In the genomic region with DNA sequence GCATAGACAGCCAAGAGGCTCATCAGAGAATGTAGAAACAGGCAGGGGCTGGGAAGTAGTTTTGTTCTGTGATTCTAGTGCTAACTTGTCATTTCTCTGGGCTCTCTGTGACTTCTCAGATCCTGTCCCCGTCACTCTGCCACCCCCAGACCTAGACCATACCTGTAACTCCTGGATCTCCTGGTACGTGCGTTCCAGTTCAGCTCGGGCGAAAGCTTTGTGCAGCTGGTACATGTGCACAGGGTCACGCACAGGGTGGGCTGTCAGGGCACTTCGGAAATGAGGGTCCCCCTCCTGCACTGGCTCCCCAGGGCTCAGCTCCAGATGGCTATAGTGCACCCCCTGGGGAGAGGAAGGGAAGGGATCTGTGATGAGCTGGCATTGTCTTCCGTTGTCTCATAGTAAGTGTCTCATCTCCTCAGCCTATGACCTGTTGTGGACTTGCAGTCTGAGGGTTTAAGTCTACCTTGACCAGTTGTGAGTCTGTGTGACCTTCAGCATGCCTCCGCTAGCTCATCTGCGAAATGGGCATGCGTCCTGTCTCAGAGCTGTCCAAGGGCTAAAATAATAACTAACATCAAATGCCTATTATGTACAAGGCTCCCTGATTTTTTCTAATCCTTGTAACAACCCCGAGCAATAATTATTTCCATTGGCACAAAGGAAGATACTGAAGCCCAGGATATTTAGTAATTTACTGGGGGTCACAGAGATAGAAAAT, we compare ENCODE assay signal across 14 cellular contexts. TPM values are rescaled to one million over a fixed set of nuclear protein-coding genes. Genes with fewer than 3 reads are reported as not detected.
DNase-seq lines count a peak whose midpoint lies in the region; ATAC-seq, FAIRE-seq and TF ChIP-seq lines count a peak whose summit lies in the region.
"Had no signal": no experiment of that assay in that cellular context is flagged by ENCODE, and none has a peak within 500 bp of the region (broad histone marks: within the 10 kb centered on the region; RNA-seq: fewer than 3 reads in every experiment).

No MANE protein-coding gene starts in this region.

- H3K27me3 ChIP-seq in CD4-positive, CD25-positive, alpha-beta regulatory T cell (ENCODE audit: control insufficient read depth, insufficient read depth, low read length): no peaks in the 10 kb centered on the region
- H3K27me3 ChIP-seq: uterus had no signal

- TF ChIP-seq CTCF in activated B cell treated with CpG ODN at 0.5 μM for 24 hours (IDR thresholded peaks at IDR 0.05) (no peak), mesothelial cell of epicardium (IDR thresholded peaks at IDR 0.05; ENCODE audit: unreplicated experiment) (no peak)

- CTCF ChIA-PET in activated B cell treated with CpG ODN at 0.5 μM for 24 hours (lab: Charles Lee): interaction anchor here (0.6 to 3.9 kb wide), 10 partner anchors 11 to 149 kb away, joined by 3 to 23 read pairs (median 4); no protein-coding TSS in a partner anchor

- H3K36me3 ChIP-seq in CD4-positive, CD25-positive, alpha-beta regulatory T cell (ENCODE audit: control insufficient read depth, insufficient read depth, low read length): no peaks in the 10 kb centered on the region
- H3K36me3 ChIP-seq: uterus had no signal

- H3K4me3 ChIP-seq in CD4-positive, CD25-positive, alpha-beta regulatory T cell (ENCODE audit: low read depth, low read length): peak overlapping the region; percentile 53
- H3K4me3 ChIP-seq: uterus had no signal

- no peak for ATAC-seq in CD4-positive, CD25-positive, alpha-beta regulatory T cell (ENCODE audit: low read depth in 2 of 2)
- ATAC-seq in activated B cell treated with CpG ODN at 0.5 μM for 24 hours (ENCODE audit: low read depth) (no peak), GM18909 (IDR thresholded peaks at IDR 0.05; ENCODE audit: poor library complexity, unreplicated experiment) (no peak), GM18519 (IDR thresholded peaks at IDR 0.05; ENCODE audit: low FRiP score, unreplicated experiment) (no peak)

- H3K4me1 ChIP-seq in CD4-positive, CD25-positive, alpha-beta regulatory T cell (ENCODE audit: control insufficient read depth, insufficient read depth, low read length, poor library complexity, severe bottlenecking): peaks cover 19% of the 10 kb centered on the region

- peak overlapping the region; percentile 47 to 90 (median 76) for H3K4me3 Mint-ChIP-seq in CD4-positive, CD25-positive, alpha-beta regulatory T cell
- H3K4me3 Mint-ChIP-seq in activated B cell treated with CpG ODN at 0.5 μM for 24 hours: peak overlapping the region; percentile 32
- H3K4me3 Mint-ChIP-seq in mesothelial cell of epicardium: peak overlapping the region; percentile 80

- H3K36me3 Mint-ChIP-seq in CD4-positive, CD25-positive, alpha-beta regulatory T cell: no peaks in the 10 kb centered on the region
- H3K36me3 Mint-ChIP-seq in activated B cell treated with CpG ODN at 0.5 μM for 24 hours (ENCODE audit: low read depth): no peaks in the 10 kb centered on the region
- H3K36me3 Mint-ChIP-seq in mesothelial cell of epicardium: peaks cover 8% of the 10 kb centered on the region

- H3K27ac Mint-ChIP-seq in CD4-positive, CD25-positive, alpha-beta regulatory T cell: no peak overlapping the region
- H3K27ac Mint-ChIP-seq in activated B cell treated with CpG ODN at 0.5 μM for 24 hours: no peak overlapping the region
- no peak overlapping the region for H3K27ac Mint-ChIP-seq in mesothelial cell of epicardium
- H3K27ac Mint-ChIP-seq: CD14-positive monocyte had no signal

- H3K9me3 ChIP-seq in CD4-positive, CD25-positive, alpha-beta regulatory T cell (ENCODE audit: control insufficient read depth in 2 of 2, low read length in 2 of 2): no peaks in the 10 kb centered on the region
- H3K9me3 ChIP-seq: lower lobe of right lung, uterus had no signal

- peaks cover 0 to 32% (median 19%) of the 10 kb centered on the region in 4 donors for H3K4me1 Mint-ChIP-seq in CD4-positive, CD25-positive, alpha-beta regulatory T cell
- H3K4me1 Mint-ChIP-seq in activated B cell treated with CpG ODN at 0.5 μM for 24 hours (peaks cover 22% of the 10 kb centered on the region), mesothelial cell of epicardium (peaks cover 23% of the 10 kb centered on the region)

- intact Hi-C loops in activated B cell treated with CpG ODN at 0.5 μM for 24 hours (cut with micrococcal nuclease): loop anchor here (1.0 to 5.0 kb wide), 7 partner anchors 19 to 829 kb away; a partner anchor contains a TSS
- intact Hi-C loops in posterior vena cava (cut with DNase I): loop anchor here in 1 of 2 donors (1.0 to 10.0 kb wide), 2 partner anchors 33 to 104 kb away; no protein-coding TSS in a partner anchor

- H3K27me3 Mint-ChIP-seq in CD4-positive, CD25-positive, alpha-beta regulatory T cell: peaks cover 14% of the 10 kb centered on the region
- peaks cover 28% of the 10 kb centered on the region for H3K27me3 Mint-ChIP-seq in activated B cell treated with CpG ODN at 0.5 μM for 24 hours
- peaks cover 8% of the 10 kb centered on the region for H3K27me3 Mint-ChIP-seq in mesothelial cell of epicardium (ENCODE audit: low read depth)

- peak; percentile 23 for FAIRE-seq in GM19239 (lab: Jason Lieb, UNC)
- FAIRE-seq: G401.6 had no signal

- DNase-seq in CD4-positive, CD25-positive, alpha-beta regulatory T cell: no peak
- no peak for DNase-seq in GM19239 (ENCODE audit: insufficient read length, low spot score)
- no peak for DNase-seq in activated B cell treated with CpG ODN at 0.5 μM for 24 hours
- no peak for DNase-seq in mesothelial cell of epicardium (ENCODE audit: low spot score in 2 of 2, unreplicated experiment in 2 of 2)
- no peak for DNase-seq in posterior vena cava (ENCODE audit: low spot score)

- POLR2A ChIA-PET in activated B cell treated with CpG ODN at 0.5 μM for 24 hours (lab: Charles Lee): interaction anchor here (0.6 to 1.0 kb wide), 3 partner anchors 42 to 465 kb away, joined by 3 to 5 read pairs (median 4); a partner anchor contains a TSS

- peaks cover 0 to 3% (median 0%) of the 10 kb centered on the region in 7 donors for H3K9me3 Mint-ChIP-seq in CD4-positive, CD25-positive, alpha-beta regulatory T cell
- H3K9me3 Mint-ChIP-seq in activated B cell treated with CpG ODN at 0.5 μM for 24 hours (no peaks in the 10 kb centered on the region), mesothelial cell of epicardium (no peaks in the 10 kb centered on the region)

- H3K27ac ChIP-seq in CD4-positive, CD25-positive, alpha-beta regulatory T cell (ENCODE audit: insufficient read depth, low read length, poor library complexity, severe bottlenecking): no peak overlapping the region
- H3K27ac ChIP-seq: lower lobe of right lung, uterus had no signal

RNA-seq across cellular contexts. Expression of a gene that starts 2.7 kb away (rescaled TPM):
- total RNA-seq in CD4-positive, CD25-positive, alpha-beta regulatory T cell: 4.5 TPM
- 1 to 10 TPM; 3.0 to 6.6 (median 4.4) TPM for polyA plus RNA-seq in CD4-positive, CD25-positive, alpha-beta regulatory T cell
- total RNA-seq in activated B cell treated with CpG ODN at 0.5 μM for 24 hours: 4.1 and 4.7 TPM in 2 replicates
- 78.1 to 81.0 TPM (median 78.5 TPM) in 3 replicates for total RNA-seq in mesothelial cell of epicardium
- 10 to 100 TPM; 42.9 to 51.1 TPM for total RNA-seq in posterior vena cava

RNA-seq across cellular contexts. Expression of a gene that starts 2.9 kb away (rescaled TPM):
- total RNA-seq in CD4-positive, CD25-positive, alpha-beta regulatory T cell: 0.62 TPM
- not detected for polyA plus RNA-seq in CD4-positive, CD25-positive, alpha-beta regulatory T cell
- total RNA-seq in activated B cell treated with CpG ODN at 0.5 μM for 24 hours (0.86 and 1.2 TPM in 2 replicates), mesothelial cell of epicardium (3.6 to 4.0 TPM (median 3.7 TPM) in 3 replicates), posterior vena cava (1 to 10 TPM; 3.0 to 3.2 TPM)
- total RNA-seq: dermis microvascular lymphatic vessel endothelial cell had no signal
- polyA plus RNA-seq: CD14-positive monocyte had no signal

RNA-seq across cellular contexts. Expression of a gene that starts 26.7 kb away (rescaled TPM):
- total RNA-seq in CD4-positive, CD25-positive, alpha-beta regulatory T cell: 0.12 TPM
- not detected for polyA plus RNA-seq in CD4-positive, CD25-positive, alpha-beta regulatory T cell
- total RNA-seq in activated B cell treated with CpG ODN at 0.5 μM for 24 hours (0.15 TPM in 1 of 2 replicates, not detected in the other), mesothelial cell of epicardium (0.98 to 1.4 TPM (median 1.1 TPM) in 3 replicates), posterior vena cava (under 1 TPM in 1 of 2 donors, not detected in 1; 0.38 TPM)
- total RNA-seq: dermis microvascular lymphatic vessel endothelial cell, skeletal muscle tissue had no signal
- polyA plus RNA-seq: CD14-positive monocyte, fibroblast of lung had no signal

RNA-seq across cellular contexts. Expression of a gene that starts 30.4 kb away (rescaled TPM):
- total RNA-seq in CD4-positive, CD25-positive, alpha-beta regulatory T cell: 0.57 TPM
- not detected for polyA plus RNA-seq in CD4-positive, CD25-positive, alpha-beta regulatory T cell
- total RNA-seq in activated B cell treated with CpG ODN at 0.5 μM for 24 hours (not detected in 2 replicates), mesothelial cell of epicardium (307 to 319 TPM (median 316 TPM) in 3 replicates), posterior vena cava (10 to 100 TPM; 40.7 to 57.7 TPM)
- polyA plus RNA-seq: CD14-positive monocyte had no signal

RNA-seq across cellular contexts. Expression of a gene that starts 31.2 kb away (rescaled TPM):
- total RNA-seq in CD4-positive, CD25-positive, alpha-beta regulatory T cell: not detected
- polyA plus RNA-seq in CD4-positive, CD25-positive, alpha-beta regulatory T cell: not detected
- total RNA-seq in activated B cell treated with CpG ODN at 0.5 μM for 24 hours (not detected in 2 replicates), mesothelial cell of epicardium (3.0 to 3.7 TPM (median 3.6 TPM) in 3 replicates), posterior vena cava (under 1 TPM in 1 of 2 donors, not detected in 1; 0.37 TPM)
- total RNA-seq: dermis microvascular lymphatic vessel endothelial cell, lower lobe of right lung, skeletal muscle tissue had no signal
- polyA plus RNA-seq: CD14-positive monocyte had no signal
